Comparison of ENCODE assay signal across 16 cellular contexts in the genomic region with DNA sequence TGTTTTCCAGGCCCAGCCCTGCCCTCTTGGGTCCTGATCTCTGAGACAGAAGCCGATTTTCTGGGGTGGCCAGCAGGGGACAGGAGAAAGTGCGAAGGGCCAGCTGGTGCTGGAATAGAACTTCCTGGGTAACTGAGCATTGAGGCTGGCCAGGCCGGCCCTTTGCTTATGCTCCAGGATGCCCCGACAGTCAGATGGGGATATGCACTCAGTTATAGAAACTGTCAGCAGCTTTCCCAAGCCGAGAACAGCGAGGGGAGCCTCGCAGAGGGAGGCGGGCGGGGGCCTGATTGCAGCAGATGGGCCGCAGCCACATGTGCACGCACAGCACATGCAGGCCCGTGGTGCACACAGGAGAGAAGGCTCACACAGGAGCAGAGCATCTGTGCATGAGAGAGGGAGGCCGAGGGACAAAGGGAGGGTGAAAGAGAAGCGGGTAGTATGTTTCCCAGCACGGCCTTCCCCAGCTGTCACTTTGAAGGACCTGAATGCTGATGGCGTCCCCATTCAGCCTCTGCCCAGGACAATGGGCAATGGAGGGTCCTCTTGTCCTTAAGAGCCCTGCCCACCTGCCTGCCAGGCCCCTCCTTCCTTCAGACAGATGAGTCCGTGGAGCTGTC. TPM values are rescaled to one million over a fixed set of nuclear protein-coding genes. Genes with fewer than 3 reads are reported as not detected.
A peak's percentile ranks its signal among the peaks of the same experiment; 100 is the strongest.
DNase-seq lines count a peak whose midpoint lies in the region; ATAC-seq, FAIRE-seq and TF ChIP-seq lines count a peak whose summit lies in the region.
"Had no signal": no experiment of that assay in that cellular context is flagged by ENCODE, and none has a peak within 500 bp of the region (broad histone marks: within the 10 kb centered on the region; RNA-seq: fewer than 3 reads in every experiment).

No MANE protein-coding gene starts in this region.

- no peak overlapping the region for H2BK15ac ChIP-seq in IMR-90 (ENCODE audit: low read depth, low read length)

- H3K4me3 ChIP-seq in A549 (no peak overlapping the region), IMR-90 (ENCODE audit: insufficient read depth, low read depth, low read length) (no peak overlapping the region), PC-3 (ENCODE audit: low read length) (no peak overlapping the region), osteoblast (ENCODE audit: insufficient read depth, low read length) (no peak overlapping the region)
- H3K4me3 ChIP-seq in effector memory CD4-positive, alpha-beta T cell (ENCODE audit: insufficient read depth, low read depth, low read length, poor library complexity, severe bottlenecking) = no peak overlapping the region
- H3K4me3 ChIP-seq: stomach had no signal

- no peaks in the 10 kb centered on the region for H3K79me1 ChIP-seq in IMR-90 (ENCODE audit: low read depth in 1 of 2, low read length in 2 of 2)

- H3K27ac ChIP-seq in A549 (no peak overlapping the region), IMR-90 (ENCODE audit: insufficient read depth, low read length) (no peak overlapping the region), PC-3 (ENCODE audit: low read length) (no peak overlapping the region), osteoblast (ENCODE audit: low read depth, low read length) (no peak overlapping the region)
- no peak overlapping the region for H3K27ac ChIP-seq in effector memory CD4-positive, alpha-beta T cell (ENCODE audit: insufficient read depth, low read length, poor library complexity, severe bottlenecking)
- H3K27ac ChIP-seq: RWPE1, stomach had no signal

- WGBS in A549 (ENCODE audit: missing lambda C conversion rate) = 69% methylated on average over 17 of the region's 17 CpGs
- 34% methylated on average over 15 of the region's 17 CpGs; no CpG with 5 or more reads in 1 of the 2 experiments for WGBS in IMR-90 (ENCODE audit: extremely low coverage in 2 of 2, insufficient read length in 1 of 2), 2 experiments

- no peak overlapping the region for H3K4me2 ChIP-seq in A549
- no peak overlapping the region for H3K4me2 ChIP-seq in IMR-90 (ENCODE audit: low read depth, low read length)
- H3K4me2 ChIP-seq in PC-3 (ENCODE audit: low read length) = no peak overlapping the region
- no peak overlapping the region for H3K4me2 ChIP-seq in osteoblast (ENCODE audit: insufficient read depth, low read length)

- H2BK120ac ChIP-seq in IMR-90 (ENCODE audit: low read depth, low read length) = no peak overlapping the region

- H3K9ac ChIP-seq in IMR-90 (ENCODE audit: low read depth, low read length) (no peak overlapping the region), PC-3 (ENCODE audit: low read length) (no peak overlapping the region)

- H3F3A ChIP-seq in PC-3 (ENCODE audit: low read length, unreplicated experiment) = no peaks in the 10 kb centered on the region

- TF ChIP-seq POLR2A in A549 (IDR thresholded peaks at IDR 0.05; ENCODE audit: low read length) (no peak), IMR-90 (IDR thresholded peaks at IDR 0.05; ENCODE audit: low read depth, low read length) (no peak)

- no peak overlapping the region for H2BK5ac ChIP-seq in IMR-90 (ENCODE audit: low read depth, low read length, poor library complexity, severe bottlenecking)

- no peak for TF ChIP-seq CTCF in A549 (IDR thresholded peaks at IDR 0.05)
- TF ChIP-seq CTCF in IMR-90 (conservative IDR thresholded peaks at IDR 0.05; ENCODE audit: low read depth, low read length) = no peak
- TF ChIP-seq CTCF in PC-3 (conservative IDR thresholded peaks at IDR 0.05; ENCODE audit: low read depth, low read length) = no peak
- no peak for TF ChIP-seq CTCF in glutamatergic neuron (IDR thresholded peaks at IDR 0.05; ENCODE audit: partially characterized antibody, unreplicated experiment)
- TF ChIP-seq CTCF in osteoblast (IDR thresholded peaks at IDR 0.05; ENCODE audit: extremely low read depth, low read depth, low read length) = no peak

- dilution Hi-C loops in IMR-90 (cut with HindIII; ENCODE audit: low sequenced_read_pairs, unreplicated experiment) = no loop called here

- H4K8ac ChIP-seq in IMR-90 (ENCODE audit: low read depth in 2 of 2, low read length in 2 of 2) = no peak overlapping the region

- H3K27me3 ChIP-seq in IMR-90 (ENCODE audit: control insufficient read depth, insufficient read depth, low read length) (peaks cover 11% of the 10 kb centered on the region; the same call in 1 of the 2 replicates), PC-3 (ENCODE audit: low read length) (peaks cover 69% of the 10 kb centered on the region), osteoblast (ENCODE audit: insufficient read depth, low read length) (peaks cover 13% of the 10 kb centered on the region)
- peaks cover 24% of the 10 kb centered on the region for H3K27me3 ChIP-seq in effector memory CD4-positive, alpha-beta T cell (replicated peaks; ENCODE audit: control insufficient read depth, insufficient read depth, low read length, poor library complexity, severe bottlenecking)

- H3K56ac ChIP-seq in IMR-90 (ENCODE audit: extremely low read depth, insufficient read depth, low read length) = no peak overlapping the region

- peaks cover 5% of the 10 kb centered on the region for H3K36me3 Mint-ChIP-seq in glutamatergic neuron (ENCODE audit: unreplicated experiment)
- no peaks in the 10 kb centered on the region for H3K36me3 Mint-ChIP-seq in activated T-helper 2 cell treated with anti-CD3 and anti-CD28 coated beads, Interferon-gamma antibody, Interleukin-2, Interleukin-4, amounts not matched to agents 10 μg/mL and 5 μg/mL and 100 μg/mL, durations not matched to agents 14 hours and 24 hours and 36 hours (ENCODE audit: low read depth)
- H3K36me3 Mint-ChIP-seq in activated CD4-positive, alpha-beta memory T cell treated with anti-CD3 and anti-CD28 coated beads for 36 hours = no peaks in the 10 kb centered on the region

- no peak overlapping the region for H3K23ac ChIP-seq in IMR-90 (ENCODE audit: low read depth, low read length)

- intact Hi-C loops in IMR-90 (cut with micrococcal nuclease) (loop anchor here (5.0 kb wide), 1 partner anchor 154 kb away; no protein-coding TSS in a partner anchor), PC-3 (cut with micrococcal nuclease) (loop anchor here (1.0 to 5.0 kb wide), 2 partner anchors 55 to 149 kb away; a partner anchor contains a TSS)
- intact Hi-C loops in activated T-helper 2 cell treated with anti-CD3 and anti-CD28 coated beads, Interferon-gamma antibody, Interleukin-2, Interleukin-4, amounts not matched to agents 10 μg/mL and 5 μg/mL and 100 μg/mL, durations not matched to agents 14 hours and 24 hours and 36 hours (cut with micrococcal nuclease) = no loop called here
- intact Hi-C loops in activated CD4-positive, alpha-beta memory T cell treated with anti-CD3 and anti-CD28 coated beads for 36 hours (cut with micrococcal nuclease) = no loop called here

- H3K36me3 ChIP-seq in IMR-90 (ENCODE audit: control insufficient read depth, insufficient read depth, low read length) (no peaks in the 10 kb centered on the region), PC-3 (ENCODE audit: low read depth, low read length) (no peaks in the 10 kb centered on the region), osteoblast (ENCODE audit: insufficient read depth, low read length) (no peaks in the 10 kb centered on the region)
- H3K36me3 ChIP-seq in effector memory CD4-positive, alpha-beta T cell (ENCODE audit: control insufficient read depth, insufficient read depth, low read length) = no peaks in the 10 kb centered on the region
- H3K36me3 ChIP-seq: stomach had no signal

- peak overlapping the region; percentile 41 for H2AFZ ChIP-seq in IMR-90 (replicated peaks; ENCODE audit: low read length, poor library complexity)
- no peak overlapping the region for H2AFZ ChIP-seq in PC-3 (ENCODE audit: low read length)
- no peak overlapping the region for H2AFZ ChIP-seq in osteoblast (ENCODE audit: low read length)

- no peak for FAIRE-seq in A549 (lab: Jason Lieb, UNC)
- FAIRE-seq: H54 had no signal

- H3K18ac ChIP-seq in IMR-90 (ENCODE audit: low read depth, low read length) = no peak overlapping the region

- H2AK5ac ChIP-seq in IMR-90 (ENCODE audit: low read depth, low read length) = no peak overlapping the region

- H3K9me3 ChIP-seq in A549 (no peaks in the 10 kb centered on the region), IMR-90 (ENCODE audit: control insufficient read depth, insufficient read depth, low read length) (no peaks in the 10 kb centered on the region), PC-3 (ENCODE audit: low read length) (no peaks in the 10 kb centered on the region), osteoblast (ENCODE audit: low read depth, low read length) (no peaks in the 10 kb centered on the region)
- no peaks in the 10 kb centered on the region for H3K9me3 ChIP-seq in effector memory CD4-positive, alpha-beta T cell (ENCODE audit: control insufficient read depth, low read length)
- H3K9me3 ChIP-seq: stomach had no signal

- H3K79me2 ChIP-seq in PC-3 (ENCODE audit: low read length) = no peaks in the 10 kb centered on the region
- no peaks in the 10 kb centered on the region for H3K79me2 ChIP-seq in osteoblast (ENCODE audit: insufficient read depth, low read length)

- DNase-seq in A549 (ENCODE audit: low read depth in 1 of 2, low spot score in 1 of 2) = no peak
- DNase-seq in IMR-90 = peak; percentile 6
- no peak for DNase-seq in PC-3
- DNase-seq in glutamatergic neuron = peak; percentile 76
- no peak for DNase-seq in osteoblast (ENCODE audit: insufficient read length, low spot score, missing footprints)
- DNase-seq in effector memory CD4-positive, alpha-beta T cell = no peak
- DNase-seq in activated T-helper 2 cell treated with anti-CD3 and anti-CD28 coated beads, Interferon-gamma antibody, Interleukin-2, Interleukin-4, amounts not matched to agents 10 μg/mL and 5 μg/mL and 100 μg/mL, durations not matched to agents 14 hours and 24 hours and 36 hours (ENCODE audit: low spot score) = no peak
- no peak for DNase-seq in activated CD4-positive, alpha-beta memory T cell treated with anti-CD3 and anti-CD28 coated beads for 36 hours
- DNase-seq: EL, NCI-H1048, T1000 had no signal

- ATAC-seq in A549 = peak; percentile 22 to 49; a peak in 4 of 6 replicates
- ATAC-seq in IMR-90 (ENCODE audit: low read depth) = 0 out of 2 replicates have a peak, but pooled peaks have one; percentile 11
- ATAC-seq in PC-3 = peak; percentile 6; the same call in 1 of the 2 replicates

- TF ChIP-seq EP300 in A549 (IDR thresholded peaks at IDR 0.05) = no peak

- H3K9me2 ChIP-seq in PC-3 (replicated peaks; ENCODE audit: low read length) = no peaks in the 10 kb centered on the region

- H3K9me3 Mint-ChIP-seq in glutamatergic neuron (ENCODE audit: unreplicated experiment) = peaks cover 23% of the 10 kb centered on the region
- H3K9me3 Mint-ChIP-seq in activated T-helper 2 cell treated with anti-CD3 and anti-CD28 coated beads, Interferon-gamma antibody, Interleukin-2, Interleukin-4, amounts not matched to agents 10 μg/mL and 5 μg/mL and 100 μg/mL, durations not matched to agents 14 hours and 24 hours and 36 hours = no peaks in the 10 kb centered on the region
- H3K9me3 Mint-ChIP-seq in activated CD4-positive, alpha-beta memory T cell treated with anti-CD3 and anti-CD28 coated beads for 36 hours = no peaks in the 10 kb centered on the region
- H3K9me3 Mint-ChIP-seq: activated naive CD4-positive, alpha-beta T cell treated with anti-CD3 and anti-CD28 coated beads, Interleukin-2, amount 50 U/mL, for 72 hours had no signal

- H3K9me1 ChIP-seq in IMR-90 (ENCODE audit: insufficient read depth, low read length) = no peaks in the 10 kb centered on the region

- POLR2A ChIA-PET in A549 (lab: Yijun Ruan, JAX) = no interaction called here
- POLR2A ChIA-PET in IMR-90 (lab: Charles Lee; ENCODE audit: unreplicated experiment) = no interaction called here
- POLR2A ChIA-PET in PC-3 (lab: Charles Lee; ENCODE audit: unreplicated experiment) = no interaction called here
- POLR2A ChIA-PET in activated CD4-positive, alpha-beta memory T cell treated with anti-CD3 and anti-CD28 coated beads for 36 hours (lab: Charles Lee) = no interaction called here

- H4K20me1 ChIP-seq in IMR-90 (ENCODE audit: insufficient read depth, low read length) (no peaks in the 10 kb centered on the region), PC-3 (ENCODE audit: low read length) (no peaks in the 10 kb centered on the region), osteoblast (ENCODE audit: insufficient read depth, low read length) (no peaks in the 10 kb centered on the region)

- peaks cover 22% of the 10 kb centered on the region for H3K4me1 Mint-ChIP-seq in glutamatergic neuron (ENCODE audit: low read depth, unreplicated experiment)
- H3K4me1 Mint-ChIP-seq in activated T-helper 2 cell treated with anti-CD3 and anti-CD28 coated beads, Interferon-gamma antibody, Interleukin-2, Interleukin-4, amounts not matched to agents 10 μg/mL and 5 μg/mL and 100 μg/mL, durations not matched to agents 14 hours and 24 hours and 36 hours (ENCODE audit: low read depth) = peaks cover 1% of the 10 kb centered on the region
- H3K4me1 Mint-ChIP-seq in activated CD4-positive, alpha-beta memory T cell treated with anti-CD3 and anti-CD28 coated beads for 36 hours (ENCODE audit: low read depth) = peaks cover 2% of the 10 kb centered on the region

- H3K4me1 ChIP-seq in A549 (peaks cover 8% of the 10 kb centered on the region; the same call in 1 of the 3 replicates), IMR-90 (ENCODE audit: control insufficient read depth, insufficient read depth, low read length) (no peaks in the 10 kb centered on the region), PC-3 (ENCODE audit: insufficient read depth, low read length) (no peaks in the 10 kb centered on the region), osteoblast (ENCODE audit: insufficient read depth, low read length) (no peaks in the 10 kb centered on the region)
- H3K4me1 ChIP-seq in effector memory CD4-positive, alpha-beta T cell (ENCODE audit: control insufficient read depth, insufficient read depth, low read length, poor library complexity, severe bottlenecking) = peaks cover 9% of the 10 kb centered on the region

- CTCF ChIA-PET in A549 (lab: Yijun Ruan, JAX) = interaction anchor here (0.7 to 34.5 kb wide), 39 partner anchors 11 to 477 kb away, joined by 3 to 674 read pairs (median 4); a partner anchor contains a TSS
- CTCF ChIA-PET in IMR-90 (lab: Yijun Ruan, JAX) = no interaction called here
- CTCF ChIA-PET in PC-3 (lab: Charles Lee) = interaction anchor here (0.9 to 1.4 kb wide), 5 partner anchors 15 to 318 kb away, joined by 3 to 7 read pairs (median 3); a partner anchor contains a TSS
- CTCF ChIA-PET in activated CD4-positive, alpha-beta memory T cell treated with anti-CD3 and anti-CD28 coated beads for 36 hours (lab: Charles Lee) = interaction anchor here (0.9 to 5.8 kb wide), 17 partner anchors 8 to 169 kb away, joined by 3 to 32 read pairs (median 5); a partner anchor contains a TSS

- TF ChIP-seq RAD21 in A549 (conservative IDR thresholded peaks at IDR 0.05 in 1 of 2, IDR thresholded peaks at IDR 0.05 in 1 of 2) (no peak), IMR-90 (IDR thresholded peaks at IDR 0.05; ENCODE audit: low read length) (no peak)

- H4K91ac ChIP-seq in IMR-90 (ENCODE audit: insufficient read depth, low read depth, low read length) = no peak overlapping the region

- H2AK9ac ChIP-seq in IMR-90 (replicated peaks; ENCODE audit: low read depth, low read length, poor library complexity) = no peak overlapping the region

- no peak overlapping the region for H3K14ac ChIP-seq in IMR-90 (replicated peaks; ENCODE audit: low read depth, low read length)

- no peak overlapping the region for H2BK20ac ChIP-seq in IMR-90 (ENCODE audit: low read depth, low read length)

- BruUV-seq in IMR-90 (replicated peaks; lab: Mats Ljungman, UMichigan) = no TSS peak
- no TSS peak for BruUV-seq in PC-3 (replicated peaks; lab: Mats Ljungman, UMichigan)

- H4K5ac ChIP-seq in IMR-90 (ENCODE audit: low read depth, low read length) = no peak overlapping the region

- H3K4ac ChIP-seq in IMR-90 (ENCODE audit: low read depth, low read length) = no peak overlapping the region

- in situ Hi-C loops in IMR-90 (cut with MboI; ENCODE audit: low sequenced_read_pairs) = no loop called here

- H3K27me3 Mint-ChIP-seq in glutamatergic neuron (ENCODE audit: unreplicated experiment) = peaks cover 28% of the 10 kb centered on the region
- H3K27me3 Mint-ChIP-seq in activated T-helper 2 cell treated with anti-CD3 and anti-CD28 coated beads, Interferon-gamma antibody, Interleukin-2, Interleukin-4, amounts not matched to agents 10 μg/mL and 5 μg/mL and 100 μg/mL, durations not matched to agents 14 hours and 24 hours and 36 hours (ENCODE audit: low read depth) = peaks cover 21% of the 10 kb centered on the region
- peaks cover 27% of the 10 kb centered on the region for H3K27me3 Mint-ChIP-seq in activated CD4-positive, alpha-beta memory T cell treated with anti-CD3 and anti-CD28 coated beads for 36 hours

- H3K4me3 Mint-ChIP-seq in glutamatergic neuron (ENCODE audit: unreplicated experiment) = peak overlapping the region; percentile 98
- no peak overlapping the region for H3K4me3 Mint-ChIP-seq in activated T-helper 2 cell treated with anti-CD3 and anti-CD28 coated beads, Interferon-gamma antibody, Interleukin-2, Interleukin-4, amounts not matched to agents 10 μg/mL and 5 μg/mL and 100 μg/mL, durations not matched to agents 14 hours and 24 hours and 36 hours (ENCODE audit: low read depth)
- no peak overlapping the region for H3K4me3 Mint-ChIP-seq in activated CD4-positive, alpha-beta memory T cell treated with anti-CD3 and anti-CD28 coated beads for 36 hours

- peak overlapping the region; percentile 100 for H3K27ac Mint-ChIP-seq in glutamatergic neuron (ENCODE audit: unreplicated experiment)
- no peak overlapping the region for H3K27ac Mint-ChIP-seq in activated T-helper 2 cell treated with anti-CD3 and anti-CD28 coated beads, Interferon-gamma antibody, Interleukin-2, Interleukin-4, amounts not matched to agents 10 μg/mL and 5 μg/mL and 100 μg/mL, durations not matched to agents 14 hours and 24 hours and 36 hours
- H3K27ac Mint-ChIP-seq in activated CD4-positive, alpha-beta memory T cell treated with anti-CD3 and anti-CD28 coated beads for 36 hours = no peak overlapping the region
- H3K27ac Mint-ChIP-seq: activated naive CD4-positive, alpha-beta T cell treated with anti-CD3 and anti-CD28 coated beads, Interleukin-2, amount 50 U/mL, for 72 hours had no signal

RNA-seq across cellular contexts. Expression of a gene that starts 0.6 kb away (rescaled TPM):
- not detected in 2 replicates for polyA plus RNA-seq in A549 (2011; rRNA removed)
- polyA plus RNA-seq in A549 (2012; cell fraction: cytosol; rRNA removed) = not detected in 2 replicates
- not detected in 2 replicates for polyA plus RNA-seq in A549 (2012; cell fraction: nucleus; rRNA removed)
- polyA plus RNA-seq in A549 (2017; fragmentation: RNase III; extraction: RNeasy Plus Mini Kit Qiagen cat#74134 plus additional on column Dnase treatment) = not detected in 3 replicates
- polyA minus RNA-seq in A549 (2011; rRNA and poly(A)+ RNA removed) = not detected in 2 replicates
- not detected in 2 replicates for total RNA-seq in IMR-90 (2012; rRNA removed)
- not detected in 2 replicates for polyA plus RNA-seq in IMR-90 (2012; rRNA removed)
- not detected in 2 replicates for polyA plus RNA-seq in IMR-90 (2012; cell fraction: cytosol; rRNA removed)
- not detected in 2 replicates for polyA plus RNA-seq in IMR-90 (2012; cell fraction: nucleus; rRNA removed; ENCODE audit: low replicate concordance)
- not detected in 2 replicates for total RNA-seq in PC-3 (2014; rRNA removed)
- 310 TPM for total RNA-seq in glutamatergic neuron (ENCODE audit: unreplicated experiment)
- total RNA-seq in osteoblast = not detected in 2 replicates
- not detected in 2 replicates for total RNA-seq in activated T-helper 2 cell treated with anti-CD3 and anti-CD28 coated beads, Interferon-gamma antibody, Interleukin-2, Interleukin-4, amounts not matched to agents 10 μg/mL and 5 μg/mL and 100 μg/mL, durations not matched to agents 14 hours and 24 hours and 36 hours
- not detected for total RNA-seq in activated CD4-positive, alpha-beta memory T cell treated with anti-CD3 and anti-CD28 coated beads for 36 hours
- total RNA-seq: activated CD8-positive, alpha-beta memory T cell treated with anti-CD3 and anti-CD28 coated beads for 36 hours; activated naive CD4-positive, alpha-beta T cell treated with anti-CD3 and anti-CD28 coated beads, Interleukin-2, amount 50 U/mL, for 72 hours; stomach had no signal
- polyA plus RNA-seq: stomach had no signal

RNA-seq across cellular contexts. Expression of a gene that starts 6.2 kb away (rescaled TPM):
- polyA plus RNA-seq in A549 (2011; rRNA removed) = not detected in 2 replicates
- polyA plus RNA-seq in A549 (2012; cell fraction: cytosol; rRNA removed) = not detected in 2 replicates
- 0.05 TPM in 1 of 2 replicates, not detected in the other for polyA plus RNA-seq in A549 (2012; cell fraction: nucleus; rRNA removed)
- polyA plus RNA-seq in A549 (2017; fragmentation: RNase III; extraction: RNeasy Plus Mini Kit Qiagen cat#74134 plus additional on column Dnase treatment) = not detected in 3 replicates
- not detected in 2 replicates for polyA minus RNA-seq in A549 (2011; rRNA and poly(A)+ RNA removed)
- not detected in 2 replicates for total RNA-seq in IMR-90 (2012; rRNA removed)
- polyA plus RNA-seq in IMR-90 (2012; rRNA removed) = not detected in 2 replicates
- not detected in 2 replicates for polyA plus RNA-seq in IMR-90 (2012; cell fraction: cytosol; rRNA removed)
- polyA plus RNA-seq in IMR-90 (2012; cell fraction: nucleus; rRNA removed; ENCODE audit: low replicate concordance) = not detected in 2 replicates
- total RNA-seq in PC-3 (2014; rRNA removed) = not detected in 2 replicates
- total RNA-seq in glutamatergic neuron (ENCODE audit: unreplicated experiment) = 20.7 TPM
- total RNA-seq in osteoblast = not detected in 2 replicates
- not detected in 2 replicates for total RNA-seq in activated T-helper 2 cell treated with anti-CD3 and anti-CD28 coated beads, Interferon-gamma antibody, Interleukin-2, Interleukin-4, amounts not matched to agents 10 μg/mL and 5 μg/mL and 100 μg/mL, durations not matched to agents 14 hours and 24 hours and 36 hours
- not detected for total RNA-seq in activated CD4-positive, alpha-beta memory T cell treated with anti-CD3 and anti-CD28 coated beads for 36 hours
- total RNA-seq: activated CD8-positive, alpha-beta memory T cell treated with anti-CD3 and anti-CD28 coated beads for 36 hours; activated naive CD4-positive, alpha-beta T cell treated with anti-CD3 and anti-CD28 coated beads, Interleukin-2, amount 50 U/mL, for 72 hours; stomach had no signal
- polyA plus RNA-seq: stomach had no signal

RNA-seq across cellular contexts. Expression of a gene that starts 35.1 kb away (rescaled TPM):
- polyA plus RNA-seq in A549 (2011; rRNA removed) (not detected in 2 replicates), A549 (2017; fragmentation: RNase III; extraction: RNeasy Plus Mini Kit Qiagen cat#74134 plus additional on column Dnase treatment) (not detected in 3 replicates), IMR-90 (2012; rRNA removed) (not detected in 2 replicates)
- 0.01 TPM in 1 of 2 replicates, not detected in the other for polyA plus RNA-seq in A549 (2012; cell fraction: cytosol; rRNA removed)
- polyA plus RNA-seq in A549 (2012; cell fraction: nucleus; rRNA removed) = 0.01 TPM in 1 of 2 replicates, not detected in the other
- polyA minus RNA-seq in A549 (2011; rRNA and poly(A)+ RNA removed) = not detected in 2 replicates
- total RNA-seq in IMR-90 (2012; rRNA removed) (not detected in 2 replicates), PC-3 (2014; rRNA removed) (not detected in 2 replicates), glutamatergic neuron (ENCODE audit: unreplicated experiment) (80.8 TPM), osteoblast (not detected in 2 replicates)
- not detected in 2 replicates for polyA plus RNA-seq in IMR-90 (2012; cell fraction: cytosol; rRNA removed)
- not detected in 2 replicates for polyA plus RNA-seq in IMR-90 (2012; cell fraction: nucleus; rRNA removed; ENCODE audit: low replicate concordance)
- 0.14 TPM in 1 of 2 replicates, not detected in the other for total RNA-seq in activated T-helper 2 cell treated with anti-CD3 and anti-CD28 coated beads, Interferon-gamma antibody, Interleukin-2, Interleukin-4, amounts not matched to agents 10 μg/mL and 5 μg/mL and 100 μg/mL, durations not matched to agents 14 hours and 24 hours and 36 hours
- under 1 TPM; 0.51 to 0.59 TPM for total RNA-seq in activated CD4-positive, alpha-beta memory T cell treated with anti-CD3 and anti-CD28 coated beads for 36 hours

Comparison
In these comparisons a context has a peak if more than half of its experiments do, and no peak if none do; other contexts are left out.
1. DNase-seq: peak in IMR-90 (single experiment) and glutamatergic neuron (single experiment); none in A549 (0 of 2), PC-3 (single experiment), osteoblast (single experiment), effector memory CD4-positive, alpha-beta T cell (0 of 3), activated T-helper 2 cell treated with anti-CD3 and anti-CD28 coated beads, Interferon-gamma antibody, Interleukin-2, Interleukin-4, amounts not matched to agents 10 μg/mL and 5 μg/mL and 100 μg/mL, durations not matched to agents 14 hours and 24 hours and 36 hours (single experiment) and activated CD4-positive, alpha-beta memory T cell treated with anti-CD3 and anti-CD28 coated beads for 36 hours (single experiment).
2. RNA of a gene that starts 0.6 kb away (total RNA-seq): 310 TPM in glutamatergic neuron (single experiment); not detected in activated CD4-positive, alpha-beta memory T cell treated with anti-CD3 and anti-CD28 coated beads for 36 hours, not detected in IMR-90, not detected in PC-3, not detected in osteoblast and not detected in activated T-helper 2 cell treated with anti-CD3 and anti-CD28 coated beads, Interferon-gamma antibody, Interleukin-2, Interleukin-4, amounts not matched to agents 10 μg/mL and 5 μg/mL and 100 μg/mL, durations not matched to agents 14 hours and 24 hours and 36 hours; every median in the first group is over 100 times any median in the second.
3. RNA of a gene that starts 6.2 kb away (total RNA-seq): 20.7 TPM in glutamatergic neuron (single experiment); not detected in activated CD4-positive, alpha-beta memory T cell treated with anti-CD3 and anti-CD28 coated beads for 36 hours, not detected in IMR-90, not detected in PC-3, not detected in osteoblast and not detected in activated T-helper 2 cell treated with anti-CD3 and anti-CD28 coated beads, Interferon-gamma antibody, Interleukin-2, Interleukin-4, amounts not matched to agents 10 μg/mL and 5 μg/mL and 100 μg/mL, durations not matched to agents 14 hours and 24 hours and 36 hours; every median in the first group is over 10 times any median in the second.
4. RNA of a gene that starts 35.1 kb away (total RNA-seq): 80.8 TPM in glutamatergic neuron (single experiment); 0.51 to 0.59 TPM in activated CD4-positive, alpha-beta memory T cell treated with anti-CD3 and anti-CD28 coated beads for 36 hours, 0.14 TPM in activated T-helper 2 cell treated with anti-CD3 and anti-CD28 coated beads, Interferon-gamma antibody, Interleukin-2, Interleukin-4, amounts not matched to agents 10 μg/mL and 5 μg/mL and 100 μg/mL, durations not matched to agents 14 hours and 24 hours and 36 hours, not detected in IMR-90, not detected in PC-3 and not detected in osteoblast; every median in the first group is over 10 times any median in the second.
5. intact Hi-C loops: an anchor here in IMR-90 (5.0 kb wide) and PC-3 (1.0 to 5.0 kb wide); none called in activated T-helper 2 cell treated with anti-CD3 and anti-CD28 coated beads, Interferon-gamma antibody, Interleukin-2, Interleukin-4, amounts not matched to agents 10 μg/mL and 5 μg/mL and 100 μg/mL, durations not matched to agents 14 hours and 24 hours and 36 hours and activated CD4-positive, alpha-beta memory T cell treated with anti-CD3 and anti-CD28 coated beads for 36 hours.
6. Peak in every context shown above with its lines, with median percentiles within 50 percentile points of each other: ATAC-seq.